ENCODE assay signal across 9 cellular contexts in genomic region chr14:105364100-105364708, GRCh38. TPM values are rescaled to one million over a fixed set of nuclear protein-coding genes. Genes with fewer than 3 reads are reported as not detected.
A peak's percentile ranks its signal among the peaks of the same experiment; 100 is the strongest.
DNase-seq lines count a peak whose midpoint lies in the region; ATAC-seq and TF ChIP-seq lines count a peak whose summit lies in the region.
"Had no signal": no experiment of that assay in that cellular context is flagged by ENCODE, and none has a peak within 500 bp of the region (broad histone marks: within the 10 kb centered on the region; RNA-seq: fewer than 3 reads in every experiment).

No MANE protein-coding gene starts in this region.

- TF ChIP-seq POLR2A in gastroesophageal sphincter (IDR thresholded peaks at IDR 0.05) (no peak), stomach (IDR thresholded peaks at IDR 0.05) (no peak)

- TF ChIP-seq EP300 in gastroesophageal sphincter (IDR thresholded peaks at IDR 0.05) (no peak), stomach (IDR thresholded peaks at IDR 0.05) (no peak)

- peaks cover 18% of the 10 kb centered on the region for H3K4me1 Mint-ChIP-seq in activated CD8-positive, alpha-beta T cell treated with anti-CD3 and anti-CD28 coated beads for 36 hours (ENCODE audit: low read depth)

- H3K36me3 ChIP-seq in gastroesophageal sphincter (peaks cover 0 to 44% of the 10 kb centered on the region in 2 donors), stomach (peaks cover 12 to 39% (median 28%) of the 10 kb centered on the region in 4 donors)

- no peak overlapping the region for H3K27ac ChIP-seq in gastroesophageal sphincter
- no peak overlapping the region for H3K27ac ChIP-seq in stomach
- H3K27ac ChIP-seq: pancreas had no signal

- H3K9me3 ChIP-seq in gastroesophageal sphincter (no peaks in the 10 kb centered on the region), stomach (no peaks in the 10 kb centered on the region)
- H3K9me3 ChIP-seq: pancreas had no signal

- no peaks in the 10 kb centered on the region for H3K9me3 Mint-ChIP-seq in activated CD8-positive, alpha-beta T cell treated with anti-CD3 and anti-CD28 coated beads for 36 hours

- POLR2A ChIA-PET in activated CD8-positive, alpha-beta T cell treated with anti-CD3 and anti-CD28 coated beads for 36 hours (lab: Charles Lee), result no interaction called here

- intact Hi-C loops in activated CD8-positive, alpha-beta T cell treated with anti-CD3 and anti-CD28 coated beads for 36 hours (cut with micrococcal nuclease), result no loop called here
- intact Hi-C loops in stomach (cut with DNase I; ENCODE audit: low total_unique reads), result no loop called here

- H3K36me3 Mint-ChIP-seq in activated CD8-positive, alpha-beta T cell treated with anti-CD3 and anti-CD28 coated beads for 36 hours (ENCODE audit: low read depth), result no peaks in the 10 kb centered on the region

- 1 to 7% methylated on average over 3 to 6 of the region's 52 CpGs for WGBS in gastroesophageal sphincter (ENCODE audit: low coverage in 1 of 2), 2 donors
- 2 to 7% (median 4%) methylated on average over 16 to 52 of the region's 52 CpGs for WGBS in stomach, 5 donors

- CTCF ChIA-PET in activated CD8-positive, alpha-beta T cell treated with anti-CD3 and anti-CD28 coated beads for 36 hours (lab: Charles Lee), result interaction anchor here (0.8 kb wide), 1 partner anchor 116 kb away, joined by 3 read pairs; no protein-coding TSS in a partner anchor

- no peak for TF ChIP-seq CTCF in activated CD8-positive, alpha-beta T cell treated with anti-CD3 and anti-CD28 coated beads for 36 hours (IDR thresholded peaks at IDR 0.05)
- no peak for TF ChIP-seq CTCF in gastroesophageal sphincter (IDR thresholded peaks at IDR 0.05)
- no peak for TF ChIP-seq CTCF in stomach (IDR thresholded peaks at IDR 0.05)

- peaks cover 0 to 12% (median 0%) of the 10 kb centered on the region in 3 donors for H3K4me1 ChIP-seq in gastroesophageal sphincter
- peaks cover 0 to 15% (median 11%) of the 10 kb centered on the region in 4 donors for H3K4me1 ChIP-seq in stomach
- H3K4me1 ChIP-seq: pancreas had no signal

- H3K27me3 ChIP-seq in gastroesophageal sphincter (no peaks in the 10 kb centered on the region), stomach (no peaks in the 10 kb centered on the region)
- H3K27me3 ChIP-seq: pancreas had no signal

- peaks cover 1% of the 10 kb centered on the region for H3K27me3 Mint-ChIP-seq in activated CD8-positive, alpha-beta T cell treated with anti-CD3 and anti-CD28 coated beads for 36 hours

- DNase-seq in activated CD4-positive, CD25-positive, alpha-beta regulatory T cell treated with anti-CD3 and anti-CD28 coated beads, Interleukin-2, amount 50 U/mL, for 72 hours, result no peak
- peak; percentile 49 for DNase-seq in activated CD8-positive, alpha-beta T cell treated with anti-CD3 and anti-CD28 coated beads for 36 hours
- DNase-seq in stomach, result peak; percentile 31
- DNase-seq in NCI-H524 (lab: John Stamatoyannopoulos, UW), result no peak
- DNase-seq in COR-L47 (lab: John Stamatoyannopoulos, UW), result no peak

- peak; percentile 57 to 70 for ATAC-seq in activated CD4-positive, CD25-positive, alpha-beta regulatory T cell treated with anti-CD3 and anti-CD28 coated beads, Interleukin-2, amount 50 U/mL, for 24 hours
- peak; percentile 80 for ATAC-seq in activated CD8-positive, alpha-beta T cell treated with anti-CD3 and anti-CD28 coated beads for 36 hours
- peak; percentile 76 for ATAC-seq in gastroesophageal sphincter
- ATAC-seq in HG02970 (IDR thresholded peaks at IDR 0.05; ENCODE audit: low FRiP score, unreplicated experiment), result no peak

- H3K4me3 ChIP-seq in gastroesophageal sphincter (peak overlapping the region in 1 of 2 donors; percentile 38), stomach (peak overlapping the region; percentile 18 to 36 (median 26))
- H3K4me3 ChIP-seq: pancreas had no signal

- H3K4me3 Mint-ChIP-seq in activated CD8-positive, alpha-beta T cell treated with anti-CD3 and anti-CD28 coated beads for 36 hours, result peak overlapping the region; percentile 23

- no peak overlapping the region for H3K27ac Mint-ChIP-seq in activated CD8-positive, alpha-beta T cell treated with anti-CD3 and anti-CD28 coated beads for 36 hours

RNA-seq across cellular contexts. Expression of gene TEX22, which starts 34.1 kb away (rescaled TPM):
- total RNA-seq in activated CD8-positive, alpha-beta T cell treated with anti-CD3 and anti-CD28 coated beads for 36 hours, result 1 to 10 TPM; 1.2 to 2.2 TPM
- total RNA-seq in gastroesophageal sphincter (under 1 TPM in 1 of 4 donors, not detected in 3; 0.42 TPM), stomach (under 1 TPM in 1 of 5 donors, not detected in 4; 0.18 TPM)
- under 1 TPM in 1 of 3 donors, not detected in 2; 0.35 TPM for polyA plus RNA-seq in stomach

RNA-seq across cellular contexts. Expression of gene PACS2, which starts 49.7 kb away (rescaled TPM):
- total RNA-seq in activated CD8-positive, alpha-beta T cell treated with anti-CD3 and anti-CD28 coated beads for 36 hours, result 10 to 100 TPM; 26.7 to 30.4 TPM
- total RNA-seq in gastroesophageal sphincter (10 to 100 TPM; 61.5 to 91.1 (median 74.7) TPM), stomach (100 to 1,000 TPM in 3 of 5 donors, 10 to 100 TPM in 2; 33.6 to 209 (median 114) TPM)
- polyA plus RNA-seq in stomach, result 10 to 100 TPM; 23.4 to 49.8 (median 34.7) TPM

RNA-seq across cellular contexts. Expression of gene MTA1, which starts 55.4 kb away (rescaled TPM):
- total RNA-seq in activated CD8-positive, alpha-beta T cell treated with anti-CD3 and anti-CD28 coated beads for 36 hours, result 100 to 1,000 TPM; 133 to 140 TPM
- total RNA-seq in gastroesophageal sphincter (10 to 100 TPM; 48.0 to 83.5 (median 58.7) TPM), stomach (100 to 1,000 TPM in 2 of 5 donors, 10 to 100 TPM in 3; 49.8 to 183 (median 85.5) TPM)
- 10 to 100 TPM; 24.9 to 57.1 (median 40.3) TPM for polyA plus RNA-seq in stomach

Comparison
In these comparisons a context has a peak if more than half of its experiments do, and no peak if none do; other contexts are left out.
1. DNase-seq: peak in activated CD8-positive, alpha-beta T cell treated with anti-CD3 and anti-CD28 coated beads for 36 hours (single experiment) and stomach (single experiment); none in activated CD4-positive, CD25-positive, alpha-beta regulatory T cell treated with anti-CD3 and anti-CD28 coated beads, Interleukin-2, amount 50 U/mL, for 72 hours (single experiment), NCI-H524 (0 of 2) and COR-L47 (single experiment).